ENCODE assay signal across 11 cellular contexts in genomic region chr10:77919713-77920108, GRCh38. TPM values are rescaled to one million over a fixed set of nuclear protein-coding genes. Genes with fewer than 3 reads are reported as not detected.
DNase-seq lines count a peak whose midpoint lies in the region; ATAC-seq and TF ChIP-seq lines count a peak whose summit lies in the region.
"Had no signal": no experiment of that assay in that cellular context is flagged by ENCODE, and none has a peak within 500 bp of the region (broad histone marks: within the 10 kb centered on the region; RNA-seq: fewer than 3 reads in every experiment).

No MANE protein-coding gene starts in this region.

- in situ Hi-C loops in brain microvascular endothelial cell (cut with HindIII; ENCODE audit: low pct_ligation_motif_present, low sequenced_read_pairs), result no loop called here

- H3K27me3 ChIP-seq in ACC112 (ENCODE audit: insufficient read depth, low read length) (no peaks in the 10 kb centered on the region), brain microvascular endothelial cell (replicated peaks) (no peaks in the 10 kb centered on the region), left lung (peaks cover 0 to 3% of the 10 kb centered on the region in 2 donors)
- H3K27me3 ChIP-seq: Peyer's patch had no signal

- no peaks in the 10 kb centered on the region for H3K9me3 Mint-ChIP-seq in activated T-cell treated with anti-CD3 and anti-CD28 coated beads, Interleukin-2, amount 50 U/mL, for 72 hours

- no peak overlapping the region for H3K4me3 Mint-ChIP-seq in activated T-cell treated with anti-CD3 and anti-CD28 coated beads, Interleukin-2, amount 50 U/mL, for 72 hours

- H2AFZ ChIP-seq in ACC112 (ENCODE audit: low read length, unreplicated experiment), result no peak overlapping the region

- no peak overlapping the region for H3K27ac Mint-ChIP-seq in activated T-cell treated with anti-CD3 and anti-CD28 coated beads, Interleukin-2, amount 50 U/mL, for 72 hours

- ATAC-seq in left lung (peak; percentile 53), HG03097 (IDR thresholded peaks at IDR 0.05; ENCODE audit: low FRiP score, unreplicated experiment) (no peak)
- ATAC-seq in activated T-cell treated with anti-CD3 and anti-CD28 coated beads, Interleukin-2, amount 50 U/mL, for 72 hours (replicated peaks in 1 of 2), result no peak

- intact Hi-C loops in left lung (cut with DNase I), result no loop called here

- H3K4me1 ChIP-seq in ACC112 (ENCODE audit: control insufficient read depth, insufficient read depth, low read length, unreplicated experiment) (peaks cover 26% of the 10 kb centered on the region), left lung (peaks cover under 1 to 2% of the 10 kb centered on the region in 2 donors)

- DNase-seq in LNCaP clone FGC (ENCODE audit: low read depth) (peak; percentile 34), brain microvascular endothelial cell (peak; percentile 80), left lung (no peak), NCI-H1105 (lab: John Stamatoyannopoulos, UW) (no peak)
- DNase-seq in activated CD4-positive, alpha-beta T cell treated with anti-CD3 and anti-CD28 coated beads, Interleukin-2, amount 50 U/mL, for 1 hour, result no peak
- DNase-seq in activated T-cell treated with anti-CD3 and anti-CD28 coated beads, Interleukin-2, amount 50 U/mL, for 72 hours, result no peak
- DNase-seq: Peyer's patch; stimulated activated CD8-positive, alpha-beta memory T cell treated with anti-CD3 and anti-CD28 coated beads, Interleukin-4, amount 100 ng/mL, for 48 hours had no signal

- no peaks in the 10 kb centered on the region for H3K4me1 Mint-ChIP-seq in activated T-cell treated with anti-CD3 and anti-CD28 coated beads, Interleukin-2, amount 50 U/mL, for 72 hours (ENCODE audit: low read depth)

- no peaks in the 10 kb centered on the region for H3K9me3 ChIP-seq in left lung
- H3K9me3 ChIP-seq: BLaER1 treated with 17β-estradiol and CSF1 and Interleukin-3, amounts not matched to agents 10 nM and 100 nM; Peyer's patch had no signal

- H3K36me3 ChIP-seq in ACC112 (ENCODE audit: insufficient read depth, low read length) (no peaks in the 10 kb centered on the region), brain microvascular endothelial cell (replicated peaks) (no peaks in the 10 kb centered on the region), left lung (no peaks in the 10 kb centered on the region)
- H3K36me3 ChIP-seq: Peyer's patch had no signal

- peaks cover 87% of the 10 kb centered on the region for H3K79me2 ChIP-seq in ACC112 (ENCODE audit: control insufficient read depth, insufficient read depth, low read length, unreplicated experiment)

- peak overlapping the region; percentile 6; the same call in 1 of the 2 replicates for H3K27ac ChIP-seq in ACC112 (ENCODE audit: low read depth, low read length)
- H3K27ac ChIP-seq in brain microvascular endothelial cell, result no peak overlapping the region
- no peak overlapping the region for H3K27ac ChIP-seq in left lung
- H3K27ac ChIP-seq: BLaER1 treated with 17β-estradiol and CSF1 and Interleukin-3, amounts not matched to agents 10 nM and 100 nM; Peyer's patch had no signal

- no peak for TF ChIP-seq CTCF in LNCaP clone FGC (IDR thresholded peaks at IDR 0.05; ENCODE audit: control insufficient read depth, extremely low read depth, insufficient read depth)
- TF ChIP-seq CTCF in brain microvascular endothelial cell (IDR thresholded peaks at IDR 0.05; ENCODE audit: low read depth, low read length, missing control alignments), result no peak
- no peak for TF ChIP-seq CTCF in left lung (IDR thresholded peaks at IDR 0.05)

- H3K36me3 Mint-ChIP-seq in activated T-cell treated with anti-CD3 and anti-CD28 coated beads, Interleukin-2, amount 50 U/mL, for 72 hours (ENCODE audit: insufficient read depth in 2 of 2), result no peaks in the 10 kb centered on the region

- H3K4me3 ChIP-seq in ACC112 (ENCODE audit: low read depth, low read length), result no peak overlapping the region
- no peak overlapping the region for H3K4me3 ChIP-seq in LNCaP clone FGC (ENCODE audit: low read depth, low read length)
- no peak overlapping the region for H3K4me3 ChIP-seq in brain microvascular endothelial cell (ENCODE audit: low read depth, low read length)
- H3K4me3 ChIP-seq in left lung, result no peak overlapping the region
- H3K4me3 ChIP-seq: BLaER1 treated with 17β-estradiol and CSF1 and Interleukin-3, amounts not matched to agents 10 nM and 100 nM; Peyer's patch had no signal

- peaks cover 9% of the 10 kb centered on the region for H3K27me3 Mint-ChIP-seq in activated T-cell treated with anti-CD3 and anti-CD28 coated beads, Interleukin-2, amount 50 U/mL, for 72 hours (ENCODE audit: low read depth)

RNA-seq across cellular contexts. Expression of gene DLG5, which starts 6.8 kb away (rescaled TPM):
- total RNA-seq in left lung, result 10 to 100 TPM; 17.0 to 28.4 TPM
- 1 to 10 TPM; 3.2 to 6.5 TPM for total RNA-seq in activated T-cell treated with anti-CD3 and anti-CD28 coated beads, Interleukin-2, amount 50 U/mL, for 72 hours

Comparison
In these comparisons a context has a peak if more than half of its experiments do, and no peak if none do; other contexts are left out.
1. DNase-seq: peak in LNCaP clone FGC (single experiment) and brain microvascular endothelial cell (single experiment); none in left lung (0 of 2), activated CD4-positive, alpha-beta T cell treated with anti-CD3 and anti-CD28 coated beads, Interleukin-2, amount 50 U/mL, for 1 hour (single experiment), NCI-H1105 (single experiment) and activated T-cell treated with anti-CD3 and anti-CD28 coated beads, Interleukin-2, amount 50 U/mL, for 72 hours (0 of 2).